9 cellular contexts compared by ENCODE assay signal in genomic region chr16:87705780-87706277, GRCh38. TPM values are rescaled to one million over a fixed set of nuclear protein-coding genes. Genes with fewer than 3 reads are reported as not detected.
DNase-seq lines count a peak whose midpoint lies in the region; ATAC-seq and TF ChIP-seq lines count a peak whose summit lies in the region.
"Had no signal": no experiment of that assay in that cellular context is flagged by ENCODE, and none has a peak within 500 bp of the region (broad histone marks: within the 10 kb centered on the region; RNA-seq: fewer than 3 reads in every experiment).

No MANE protein-coding gene starts in this region.

- no peaks in the 10 kb centered on the region for H3K27me3 Mint-ChIP-seq in activated CD8-positive, alpha-beta T cell treated with anti-CD3 and anti-CD28 coated beads, Interleukin-2, amount 10 ng/mL, durations not matched to agents 7 days and 5 days (ENCODE audit: low read depth)

- H3K9me3 Mint-ChIP-seq in activated CD8-positive, alpha-beta T cell treated with anti-CD3 and anti-CD28 coated beads, Interleukin-2, amount 10 ng/mL, durations not matched to agents 7 days and 5 days (ENCODE audit: insufficient read depth) = no peaks in the 10 kb centered on the region

- 66 to 71% methylated on average over 29 of the region's 29 CpGs for WGBS in lung, 2 donors

- POLR2A ChIA-PET in activated CD8-positive, alpha-beta T cell treated with anti-CD3 and anti-CD28 coated beads, Interleukin-2, amount 10 ng/mL, durations not matched to agents 7 days and 5 days (lab: Charles Lee) = interaction anchor here (1.1 kb wide), 1 partner anchor 60 kb away, joined by 4 read pairs; the partner anchor contains the start of gene KLHDC4

- no peak for ATAC-seq in lung (ENCODE audit: insufficient read depth, low FRiP score)
- no peak for ATAC-seq in activated CD8-positive, alpha-beta T cell treated with anti-CD3 and anti-CD28 coated beads, Interleukin-2, amount 10 ng/mL, durations not matched to agents 7 days and 5 days

- H3K4me1 Mint-ChIP-seq in activated CD8-positive, alpha-beta T cell treated with anti-CD3 and anti-CD28 coated beads, Interleukin-2, amount 10 ng/mL, durations not matched to agents 7 days and 5 days (ENCODE audit: low read depth) = peaks cover 36% of the 10 kb centered on the region

- peaks cover 5 to 61% of the 10 kb centered on the region in 2 donors for H3K36me3 ChIP-seq in lung (ENCODE audit: control insufficient read depth in 2 of 2, insufficient read depth in 2 of 2, low read length in 2 of 2)

- no peaks in the 10 kb centered on the region for H3K27me3 ChIP-seq in lung (ENCODE audit: control insufficient read depth, insufficient read depth)
- H3K27me3 ChIP-seq: suprapubic skin had no signal

- no peak overlapping the region for H3K4me3 ChIP-seq in lung
- H3K4me3 ChIP-seq: suprapubic skin had no signal

- H3K9me3 ChIP-seq in lung (ENCODE audit: control insufficient read depth in 2 of 2, insufficient read depth in 1 of 2, low read length in 1 of 2) = peaks cover 0 to 3% of the 10 kb centered on the region in 2 donors
- H3K9me3 ChIP-seq: suprapubic skin had no signal

- CTCF ChIA-PET in activated CD8-positive, alpha-beta T cell treated with anti-CD3 and anti-CD28 coated beads, Interleukin-2, amount 10 ng/mL, durations not matched to agents 7 days and 5 days (lab: Charles Lee) = no interaction called here

- no peaks in the 10 kb centered on the region for H3K4me1 ChIP-seq in lung (ENCODE audit: control insufficient read depth in 2 of 2, insufficient read depth in 2 of 2, low read length in 2 of 2)
- H3K4me1 ChIP-seq: suprapubic skin had no signal

- DNase-seq in COLO668 (lab: John Stamatoyannopoulos, UW; ENCODE audit: unreplicated experiment) (peak; percentile 74), NCI-H1092 treated with DMSO at 0.1 percent for 48 hours (lab: John Stamatoyannopoulos, UW) (peak; percentile 59), lung (ENCODE audit: low spot score) (peak; percentile 54), NK-92 (lab: John Stamatoyannopoulos, UW; ENCODE audit: unreplicated experiment) (no peak), SIG-M5 (lab: John Stamatoyannopoulos, UW) (no peak), T-helper 9 cell (no peak)
- DNase-seq in activated CD8-positive, alpha-beta T cell treated with anti-CD3 and anti-CD28 coated beads, Interleukin-2, amount 10 ng/mL, durations not matched to agents 7 days and 5 days = no peak

- no peak overlapping the region for H3K27ac Mint-ChIP-seq in activated CD8-positive, alpha-beta T cell treated with anti-CD3 and anti-CD28 coated beads, Interleukin-2, amount 10 ng/mL, durations not matched to agents 7 days and 5 days

- no peak overlapping the region for H3K4me3 Mint-ChIP-seq in activated CD8-positive, alpha-beta T cell treated with anti-CD3 and anti-CD28 coated beads, Interleukin-2, amount 10 ng/mL, durations not matched to agents 7 days and 5 days

- H3K36me3 Mint-ChIP-seq in activated CD8-positive, alpha-beta T cell treated with anti-CD3 and anti-CD28 coated beads, Interleukin-2, amount 10 ng/mL, durations not matched to agents 7 days and 5 days (ENCODE audit: low read depth) = peaks cover 41% of the 10 kb centered on the region

- TF ChIP-seq CTCF in VCaP (conservative IDR thresholded peaks at IDR 0.05) (no peak), lung (IDR thresholded peaks at IDR 0.05; ENCODE audit: control extremely low read depth, extremely low read depth) (no peak)

- peak overlapping the region; percentile 52 for H3K27ac ChIP-seq in VCaP
- no peak overlapping the region for H3K27ac ChIP-seq in lung (ENCODE audit: low read depth in 1 of 2, low read length in 1 of 2)
- H3K27ac ChIP-seq: suprapubic skin had no signal

RNA-seq across cellular contexts. Expression of gene KLHDC4, which starts 60.0 kb away (rescaled TPM):
- 10 to 100 TPM; 31.7 to 45.0 TPM for total RNA-seq in lung
- polyA plus RNA-seq in lung = 10 to 100 TPM; 23.3 to 48.4 TPM
- 100 to 1,000 TPM in 1 of 2 experiments, 10 to 100 TPM in 1; 91.7 to 101 TPM for total RNA-seq in activated CD8-positive, alpha-beta T cell treated with anti-CD3 and anti-CD28 coated beads, Interleukin-2, amount 10 ng/mL, durations not matched to agents 7 days and 5 days

Comparison
In these comparisons a context has a peak if more than half of its experiments do, and no peak if none do; other contexts are left out.
1. DNase-seq: peak in COLO668 (single experiment), NCI-H1092 treated with DMSO at 0.1 percent for 48 hours (single experiment) and lung (single experiment); none in NK-92 (single experiment), SIG-M5 (single experiment), T-helper 9 cell (single experiment) and activated CD8-positive, alpha-beta T cell treated with anti-CD3 and anti-CD28 coated beads, Interleukin-2, amount 10 ng/mL, durations not matched to agents 7 days and 5 days (single experiment).